Comparison of ENCODE assay signal across 13 cellular contexts in genomic region chr5:124801551-124801950, GRCh38. TPM values are rescaled to one million over a fixed set of nuclear protein-coding genes. Genes with fewer than 3 reads are reported as not detected.
DNase-seq lines count a peak whose midpoint lies in the region; ATAC-seq and TF ChIP-seq lines count a peak whose summit lies in the region.
"Had no signal": no experiment of that assay in that cellular context is flagged by ENCODE, and none has a peak within 500 bp of the region (broad histone marks: within the 10 kb centered on the region; RNA-seq: fewer than 3 reads in every experiment).

No MANE protein-coding gene starts in this region.

- CTCF ChIA-PET in Panc1 (lab: Charles Lee): no interaction called here

- H3K9me3 ChIP-seq in Panc1 (ENCODE audit: control insufficient read depth, insufficient read depth, low read depth, low read length): no peaks in the 10 kb centered on the region
- no peaks in the 10 kb centered on the region for H3K9me3 ChIP-seq in neural progenitor cell (ENCODE audit: low read depth)

- no peak overlapping the region for H3K9ac ChIP-seq in neural progenitor cell
- H3K9ac ChIP-seq: BLaER1 treated with 17β-estradiol and CSF1 and Interleukin-3, amounts not matched to agents 10 nM and 100 nM had no signal

- H4K20me1 ChIP-seq in neural progenitor cell (ENCODE audit: low read depth): peaks cover under 1% of the 10 kb centered on the region
- H4K20me1 ChIP-seq: BLaER1 treated with 17β-estradiol and CSF1 and Interleukin-3, amounts not matched to agents 10 nM and 100 nM had no signal

- peaks cover 6% of the 10 kb centered on the region for H3F3A ChIP-seq in neural progenitor cell (ENCODE audit: low read depth)

- intact Hi-C loops in Panc1 (cut with micrococcal nuclease; ENCODE audit: unreplicated experiment): no loop called here

- H3K36me3 Mint-ChIP-seq in glutamatergic neuron (ENCODE audit: unreplicated experiment) (no peaks in the 10 kb centered on the region), neural progenitor cell (peaks cover 12% of the 10 kb centered on the region), type B pancreatic cell (no peaks in the 10 kb centered on the region)
- H3K36me3 Mint-ChIP-seq: CD4-positive, CD25-positive, alpha-beta regulatory T cell had no signal

- POLR2A ChIA-PET in Panc1 (lab: Charles Lee): no interaction called here

- H3K9me3 Mint-ChIP-seq in glutamatergic neuron (ENCODE audit: unreplicated experiment) (peaks cover 3% of the 10 kb centered on the region), neural progenitor cell (peaks cover 8% of the 10 kb centered on the region), type B pancreatic cell (peaks cover 3% of the 10 kb centered on the region)

- H3K27ac Mint-ChIP-seq in glutamatergic neuron (ENCODE audit: unreplicated experiment) (peak overlapping the region; percentile 91), neural progenitor cell (peak overlapping the region; percentile 30), type B pancreatic cell (peak overlapping the region; percentile 22)
- H3K27ac Mint-ChIP-seq: CD4-positive, CD25-positive, alpha-beta regulatory T cell; GM23338 had no signal

- H3K4me3 Mint-ChIP-seq in glutamatergic neuron (ENCODE audit: unreplicated experiment) (peak overlapping the region; percentile 47), neural progenitor cell (no peak overlapping the region), type B pancreatic cell (no peak overlapping the region)
- H3K4me3 Mint-ChIP-seq: CD4-positive, CD25-positive, alpha-beta regulatory T cell; GM23338 had no signal

- no TSS peak for BruUV-seq in Panc1 (replicated peaks; lab: Mats Ljungman, UMichigan)

- H3K4me1 ChIP-seq in Panc1 (ENCODE audit: control insufficient read depth, insufficient read depth, low read length) (peaks cover 3% of the 10 kb centered on the region), neural progenitor cell (peaks cover 25% of the 10 kb centered on the region)
- H3K4me1 ChIP-seq: BLaER1 treated with 17β-estradiol and CSF1 and Interleukin-3, amounts not matched to agents 10 nM and 100 nM had no signal

- DNase-seq in Panc1 (ENCODE audit: low read depth, low spot score) (no peak), glutamatergic neuron (peak; percentile 25), neural progenitor cell (ENCODE audit: low spot score) (peak; percentile 43), type B pancreatic cell (ENCODE audit: extremely low spot score, unreplicated experiment) (no peak), superior temporal gyrus (ENCODE audit: extremely low spot score) (no peak)
- no peak for DNase-seq in activated CD8-positive, alpha-beta memory T cell treated with anti-CD3 and anti-CD28 coated beads, Interleukin-2, amount 50 U/mL, for 48 hours
- DNase-seq: ACHN; CD4-positive, CD25-positive, alpha-beta regulatory T cell; DMS53; H7 had no signal

- H3K79me2 ChIP-seq in neural progenitor cell (ENCODE audit: low read depth): no peaks in the 10 kb centered on the region

- H3K27me3 Mint-ChIP-seq in glutamatergic neuron (ENCODE audit: unreplicated experiment) (peaks cover 2% of the 10 kb centered on the region), neural progenitor cell (ENCODE audit: insufficient read depth, low read depth) (peaks cover 15% of the 10 kb centered on the region), type B pancreatic cell (no peaks in the 10 kb centered on the region)
- H3K27me3 Mint-ChIP-seq: CD4-positive, CD25-positive, alpha-beta regulatory T cell had no signal

- H3K4me1 Mint-ChIP-seq in glutamatergic neuron (ENCODE audit: low read depth, unreplicated experiment) (peaks cover 20% of the 10 kb centered on the region), neural progenitor cell (peaks cover 46% of the 10 kb centered on the region), type B pancreatic cell (ENCODE audit: unreplicated experiment) (peaks cover 16% of the 10 kb centered on the region)
- H3K4me1 Mint-ChIP-seq: CD4-positive, CD25-positive, alpha-beta regulatory T cell had no signal

- H3K27me3 ChIP-seq in Panc1 (ENCODE audit: control insufficient read depth, insufficient read depth, low read length) (no peaks in the 10 kb centered on the region), neural progenitor cell (no peaks in the 10 kb centered on the region)
- H3K27me3 ChIP-seq: BLaER1 treated with 17β-estradiol and CSF1 and Interleukin-3, amounts not matched to agents 10 nM and 100 nM had no signal

- H3K4me2 ChIP-seq in neural progenitor cell: peak overlapping the region; percentile 17
- H3K4me2 ChIP-seq: BLaER1 treated with 17β-estradiol and CSF1 and Interleukin-3, amounts not matched to agents 10 nM and 100 nM; GM23338 had no signal

- no peak overlapping the region for H2AFZ ChIP-seq in neural progenitor cell (replicated peaks)
- H2AFZ ChIP-seq: GM23338 had no signal

- H3K4me3 ChIP-seq in Panc1 (ENCODE audit: low read depth in 2 of 2, low read length in 2 of 2) (no peak overlapping the region), neural progenitor cell (no peak overlapping the region)
- H3K4me3 ChIP-seq: BLaER1 treated with 17β-estradiol and CSF1 and Interleukin-3, amounts not matched to agents 10 nM and 100 nM; GM23338 had no signal

- H3K27ac ChIP-seq in Panc1 (ENCODE audit: low read length): peak overlapping the region; percentile 32; the same call in 1 of the 2 replicates
- H3K27ac ChIP-seq in neural progenitor cell: peak overlapping the region; percentile 47
- H3K27ac ChIP-seq: BLaER1 treated with 17β-estradiol and CSF1 and Interleukin-3, amounts not matched to agents 10 nM and 100 nM had no signal

- TF ChIP-seq CTCF in Panc1 (IDR thresholded peaks at IDR 0.05) (no peak), glutamatergic neuron (IDR thresholded peaks at IDR 0.05; ENCODE audit: partially characterized antibody, unreplicated experiment) (no peak), neural progenitor cell (IDR thresholded peaks at IDR 0.05) (no peak), type B pancreatic cell (conservative IDR thresholded peaks at IDR 0.05) (no peak)

- no peaks in the 10 kb centered on the region for H3K36me3 ChIP-seq in Panc1 (ENCODE audit: control insufficient read depth, insufficient read depth, low read length)
- no peaks in the 10 kb centered on the region for H3K36me3 ChIP-seq in neural progenitor cell
- H3K36me3 ChIP-seq: BLaER1 treated with 17β-estradiol and CSF1 and Interleukin-3, amounts not matched to agents 10 nM and 100 nM had no signal

- in situ Hi-C loops in Panc1 (cut with HindIII; ENCODE audit: low pct_unique_long_range_greater_than_20kb, low sequenced_read_pairs): no loop called here

- ATAC-seq in Panc1 (no peak), HG02884 (IDR thresholded peaks at IDR 0.05; ENCODE audit: unreplicated experiment) (no peak)
- ATAC-seq: GM23338 had no signal

RNA-seq across cellular contexts. Expression of gene ZNF608, which starts 55.1 kb away (rescaled TPM):
- total RNA-seq in Panc1 (2021; ENCODE audit: unreplicated experiment): 37.5 TPM
- 22.8 TPM for polyA plus RNA-seq in Panc1 (2012; ENCODE audit: insufficient read length)
- 161 TPM for total RNA-seq in glutamatergic neuron (ENCODE audit: unreplicated experiment)
- total RNA-seq in neural progenitor cell (ENCODE audit: low replicate concordance): 168 and 213 TPM in 2 replicates
- 37.4 and 63.0 TPM in 2 replicates for total RNA-seq in type B pancreatic cell (ENCODE audit: low replicate concordance)
- polyA plus RNA-seq: CD4-positive, CD25-positive, alpha-beta regulatory T cell had no signal

Comparison
In these comparisons a context has a peak if more than half of its experiments do, and no peak if none do; other contexts are left out.
1. DNase-seq: peak in glutamatergic neuron (single experiment) and neural progenitor cell (single experiment); none in Panc1 (single experiment), type B pancreatic cell (single experiment), activated CD8-positive, alpha-beta memory T cell treated with anti-CD3 and anti-CD28 coated beads, Interleukin-2, amount 50 U/mL, for 48 hours (single experiment) and superior temporal gyrus (single experiment).
2. H3K27ac Mint-ChIP-seq: peak in every context shown above with its lines; median percentile 91 in glutamatergic neuron; 30 in neural progenitor cell; 22 in type B pancreatic cell.